In genomic region chr5:83721878-83722779, GRCh38 we compare ENCODE assay signal across 8 cellular contexts. TPM values are rescaled to one million over a fixed set of nuclear protein-coding genes. Genes with fewer than 3 reads are reported as not detected.
DNase-seq lines count a peak whose midpoint lies in the region; TF ChIP-seq lines count a peak whose summit lies in the region.

No MANE protein-coding gene starts in this region.

- CTCF ChIA-PET in activated CD4-positive, alpha-beta T cell treated with anti-CD3 and anti-CD28 coated beads, Interleukin-2, amount 10 ng/mL, durations not matched to agents 7 days and 5 days (lab: Charles Lee), result no interaction called here

- no peaks in the 10 kb centered on the region for H3K27me3 ChIP-seq in ovary

- H3K36me3 Mint-ChIP-seq in activated CD4-positive, alpha-beta T cell treated with anti-CD3 and anti-CD28 coated beads, Interleukin-2, amount 10 ng/mL, durations not matched to agents 7 days and 5 days (ENCODE audit: low read depth), result no peaks in the 10 kb centered on the region
- H3K36me3 Mint-ChIP-seq in HFFc6 (ENCODE audit: low read depth), result no peaks in the 10 kb centered on the region
- no peaks in the 10 kb centered on the region for H3K36me3 Mint-ChIP-seq in activated naive CD8-positive, alpha-beta T cell treated with anti-CD3 and anti-CD28 coated beads for 36 hours

- no peaks in the 10 kb centered on the region for H3K9me3 ChIP-seq in ovary

- WGBS in ovary, 3 donors, result 0 to 1% (median 1%) methylated on average over 59 to 70 of the region's 70 CpGs

- DNase-seq in activated CD4-positive, alpha-beta T cell treated with anti-CD3 and anti-CD28 coated beads, Interleukin-2, amount 10 ng/mL, durations not matched to agents 7 days and 5 days, result no peak
- DNase-seq in activated CD4-positive, alpha-beta T cell treated with anti-CD3 and anti-CD28 coated beads, Interleukin-2, amount 50 U/mL, for 1 hour, result no peak
- DNase-seq in HFFc6 (peak; percentile 8), NCI-H2107 (lab: John Stamatoyannopoulos, UW) (peak; percentile 8), cardiac septum (ENCODE audit: low spot score) (peak; percentile 80), ovary (peak in 4 of 5 donors; percentile 32 to 53 (median 42)), MV-4-11 (lab: John Stamatoyannopoulos, UW) (no peak)
- peak; percentile 17 for DNase-seq in activated naive CD8-positive, alpha-beta T cell treated with anti-CD3 and anti-CD28 coated beads for 36 hours

- no peak overlapping the region for H3K27ac Mint-ChIP-seq in activated CD4-positive, alpha-beta T cell treated with anti-CD3 and anti-CD28 coated beads, Interleukin-2, amount 10 ng/mL, durations not matched to agents 7 days and 5 days
- peak overlapping the region; percentile 79; the same call in 1 of the 2 replicates for H3K27ac Mint-ChIP-seq in HFFc6
- no peak overlapping the region for H3K27ac Mint-ChIP-seq in activated naive CD8-positive, alpha-beta T cell treated with anti-CD3 and anti-CD28 coated beads for 36 hours

- H3K4me1 Mint-ChIP-seq in activated CD4-positive, alpha-beta T cell treated with anti-CD3 and anti-CD28 coated beads, Interleukin-2, amount 10 ng/mL, durations not matched to agents 7 days and 5 days, result peaks cover 8% of the 10 kb centered on the region
- H3K4me1 Mint-ChIP-seq in HFFc6 (ENCODE audit: low read depth), result peaks cover 35% of the 10 kb centered on the region
- no peaks in the 10 kb centered on the region for H3K4me1 Mint-ChIP-seq in activated naive CD8-positive, alpha-beta T cell treated with anti-CD3 and anti-CD28 coated beads for 36 hours

- intact Hi-C loops in cardiac septum (cut with DNase I) (loop anchor here (5.0 to 10.0 kb wide), 2 partner anchors 203 to 660 kb away; partner anchors contain the start of gene EDIL3), ovary (cut with DNase I) (no loop called here)

- H3K36me3 ChIP-seq in ovary, result no peaks in the 10 kb centered on the region

- H3K4me3 Mint-ChIP-seq in activated CD4-positive, alpha-beta T cell treated with anti-CD3 and anti-CD28 coated beads, Interleukin-2, amount 10 ng/mL, durations not matched to agents 7 days and 5 days, result peak overlapping the region; percentile 30
- H3K4me3 Mint-ChIP-seq in HFFc6, result peak overlapping the region; percentile 86
- peak overlapping the region; percentile 67 for H3K4me3 Mint-ChIP-seq in activated naive CD8-positive, alpha-beta T cell treated with anti-CD3 and anti-CD28 coated beads for 36 hours

- POLR2A ChIA-PET in activated CD4-positive, alpha-beta T cell treated with anti-CD3 and anti-CD28 coated beads, Interleukin-2, amount 10 ng/mL, durations not matched to agents 7 days and 5 days (lab: Charles Lee), result no interaction called here

- TF ChIP-seq CTCF in HFFc6 (IDR thresholded peaks at IDR 0.05), result peak; percentile 29
- TF ChIP-seq CTCF in ovary (IDR thresholded peaks at IDR 0.05), result no peak

- no peak overlapping the region for H3K27ac ChIP-seq in ovary

- no peaks in the 10 kb centered on the region for H3K9me3 Mint-ChIP-seq in activated CD4-positive, alpha-beta T cell treated with anti-CD3 and anti-CD28 coated beads, Interleukin-2, amount 10 ng/mL, durations not matched to agents 7 days and 5 days
- no peaks in the 10 kb centered on the region for H3K9me3 Mint-ChIP-seq in HFFc6
- H3K9me3 Mint-ChIP-seq in activated naive CD8-positive, alpha-beta T cell treated with anti-CD3 and anti-CD28 coated beads for 36 hours, result no peaks in the 10 kb centered on the region

- no peak for TF ChIP-seq POLR2A in ovary (IDR thresholded peaks at IDR 0.05)

- peaks cover 51% of the 10 kb centered on the region for H3K27me3 Mint-ChIP-seq in activated CD4-positive, alpha-beta T cell treated with anti-CD3 and anti-CD28 coated beads, Interleukin-2, amount 10 ng/mL, durations not matched to agents 7 days and 5 days
- peaks cover 29% of the 10 kb centered on the region; the same call in 1 of the 2 replicates for H3K27me3 Mint-ChIP-seq in HFFc6 (ENCODE audit: insufficient read depth)
- peaks cover 69% of the 10 kb centered on the region for H3K27me3 Mint-ChIP-seq in activated naive CD8-positive, alpha-beta T cell treated with anti-CD3 and anti-CD28 coated beads for 36 hours

- H3K4me3 ChIP-seq in ovary, result peak overlapping the region; percentile 47

- no peaks in the 10 kb centered on the region for H3K4me1 ChIP-seq in ovary (ENCODE audit: insufficient read depth)

- no peak for TF ChIP-seq EP300 in ovary (IDR thresholded peaks at IDR 0.05)

RNA-seq across cellular contexts. Expression of gene HAPLN1, which starts 1.5 kb away (rescaled TPM):
- not detected for total RNA-seq in activated CD4-positive, alpha-beta T cell treated with anti-CD3 and anti-CD28 coated beads, Interleukin-2, amount 10 ng/mL, durations not matched to agents 7 days and 5 days
- 100 to 1,000 TPM in 4 of 6 experiments, 10 to 100 TPM in 2; 10.2 to 118 (median 112) TPM for total RNA-seq in HFFc6 (2021; fragmentation: NEBNext Ultra II Directional; extraction: Animal tissue kit (Norgen Biotek cat#: 25700))
- not detected for total RNA-seq in activated naive CD8-positive, alpha-beta T cell treated with anti-CD3 and anti-CD28 coated beads for 36 hours
- total RNA-seq in cardiac septum (0.94 TPM), ovary (not detected)
- under 1 TPM; 0.40 to 0.44 TPM for polyA plus RNA-seq in ovary

Comparison
In these comparisons a context has a peak if more than half of its experiments do, and no peak if none do; other contexts are left out.
1. DNase-seq: peak in HFFc6 (single experiment), NCI-H2107 (single experiment), activated naive CD8-positive, alpha-beta T cell treated with anti-CD3 and anti-CD28 coated beads for 36 hours (single experiment), cardiac septum (single experiment) and ovary (4 of 5); none in activated CD4-positive, alpha-beta T cell treated with anti-CD3 and anti-CD28 coated beads, Interleukin-2, amount 10 ng/mL, durations not matched to agents 7 days and 5 days (single experiment), activated CD4-positive, alpha-beta T cell treated with anti-CD3 and anti-CD28 coated beads, Interleukin-2, amount 50 U/mL, for 1 hour (single experiment) and MV-4-11 (single experiment).
2. H3K4me3 Mint-ChIP-seq: peak in every context shown above with its lines; median percentile 86 in HFFc6; 67 in activated naive CD8-positive, alpha-beta T cell treated with anti-CD3 and anti-CD28 coated beads for 36 hours; 30 in activated CD4-positive, alpha-beta T cell treated with anti-CD3 and anti-CD28 coated beads, Interleukin-2, amount 10 ng/mL, durations not matched to agents 7 days and 5 days.